8 cellular contexts compared by ENCODE assay signal in the genomic region with DNA sequence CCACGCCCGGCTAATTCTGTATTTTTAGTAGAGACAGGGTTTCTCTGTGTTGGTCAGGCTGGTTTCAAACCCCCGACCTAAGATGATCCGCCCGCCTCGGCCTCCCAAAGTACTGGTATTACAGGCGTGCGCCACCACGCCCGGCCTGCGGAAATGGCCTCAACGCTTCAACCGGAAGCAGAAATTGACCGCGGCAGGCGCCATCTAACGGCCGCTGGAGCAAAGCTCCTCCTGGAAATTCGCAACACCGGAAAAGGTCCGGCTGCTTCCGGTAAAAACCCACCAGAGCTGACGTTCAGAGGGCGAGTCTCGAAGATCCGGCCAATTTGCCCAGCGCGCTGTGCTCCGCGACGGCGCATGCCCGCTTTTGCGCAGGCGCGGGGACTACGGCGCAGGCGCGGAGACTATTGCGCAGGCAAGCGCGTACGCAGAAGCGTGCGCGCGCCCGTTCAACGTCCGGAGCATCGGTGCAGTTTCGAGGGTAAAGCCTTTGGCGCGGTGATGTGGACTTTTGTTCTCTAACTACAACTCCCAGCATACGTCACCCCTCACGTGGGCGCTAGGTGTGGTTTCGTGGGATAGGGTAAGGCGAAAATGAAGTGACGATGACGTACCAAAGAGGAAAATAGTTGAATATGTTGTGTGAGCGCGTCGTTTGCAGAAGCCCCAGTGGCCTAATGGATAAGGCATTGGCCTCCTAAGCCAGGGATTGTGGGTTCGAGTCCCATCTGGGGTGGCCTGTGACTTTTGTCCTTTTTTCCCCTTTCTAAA. TPM values are rescaled to one million over a fixed set of nuclear protein-coding genes. Genes with fewer than 3 reads are reported as not detected.
DNase-seq lines count a peak whose midpoint lies in the region; ATAC-seq, FAIRE-seq and TF ChIP-seq lines count a peak whose summit lies in the region.

No MANE protein-coding gene starts in this region.

- H3K4me1 Mint-ChIP-seq in activated T-helper 2 cell treated with anti-CD3 and anti-CD28 coated beads, Interferon-gamma antibody, Interleukin-2, Interleukin-4, amounts not matched to agents 10 μg/mL and 5 μg/mL and 100 μg/mL, durations not matched to agents 14 hours and 24 hours and 36 hours (ENCODE audit: low read depth) = peaks cover 21% of the 10 kb centered on the region
- H3K4me1 Mint-ChIP-seq in naive thymus-derived CD8-positive, alpha-beta T cell = peaks cover 23 to 43% (median 41%) of the 10 kb centered on the region in 4 donors
- H3K4me1 Mint-ChIP-seq in stimulated activated naive B cell treated with anti-CD40 and anti-IgM and Interleukin-4, amounts not matched to agents 10 μg/mL and 1 μg/mL and 100 μg/mL, for 72 hours = peaks cover 17 to 30% of the 10 kb centered on the region in 2 donors

- H3K27ac Mint-ChIP-seq in activated T-helper 2 cell treated with anti-CD3 and anti-CD28 coated beads, Interferon-gamma antibody, Interleukin-2, Interleukin-4, amounts not matched to agents 10 μg/mL and 5 μg/mL and 100 μg/mL, durations not matched to agents 14 hours and 24 hours and 36 hours = peak overlapping the region; percentile 100
- H3K27ac Mint-ChIP-seq in naive thymus-derived CD8-positive, alpha-beta T cell = peak overlapping the region; percentile 98 to 100 (median 100)
- H3K27ac Mint-ChIP-seq in stimulated activated naive B cell treated with anti-CD40 and anti-IgM and Interleukin-4, amounts not matched to agents 10 μg/mL and 1 μg/mL and 100 μg/mL, for 72 hours = peak overlapping the region; percentile 98

- peak; percentile 52 for FAIRE-seq in H54 (lab: Jason Lieb, UNC)

- peak; percentile 50 for TF ChIP-seq CTCF in LNCaP clone FGC (IDR thresholded peaks at IDR 0.05; ENCODE audit: control insufficient read depth, extremely low read depth, insufficient read depth)
- peak; percentile 75 for TF ChIP-seq CTCF in fibroblast of mammary gland (conservative IDR thresholded peaks at IDR 0.05; ENCODE audit: control insufficient read depth, insufficient read depth, low read depth, low read length)

- intact Hi-C loops in activated T-helper 2 cell treated with anti-CD3 and anti-CD28 coated beads, Interferon-gamma antibody, Interleukin-2, Interleukin-4, amounts not matched to agents 10 μg/mL and 5 μg/mL and 100 μg/mL, durations not matched to agents 14 hours and 24 hours and 36 hours (cut with micrococcal nuclease) = loop anchor here (1.0 to 5.0 kb wide), 5 partner anchors 109 to 463 kb away; a partner anchor contains a TSS

- peak overlapping the region; percentile 62 for H3K4me3 ChIP-seq in LNCaP clone FGC (ENCODE audit: low read depth, low read length)
- peak overlapping the region; percentile 94 for H3K4me3 ChIP-seq in fibroblast of mammary gland (ENCODE audit: control insufficient read depth, low read depth, low read length)

- peak overlapping the region; percentile 97 for H3K4me3 Mint-ChIP-seq in activated T-helper 2 cell treated with anti-CD3 and anti-CD28 coated beads, Interferon-gamma antibody, Interleukin-2, Interleukin-4, amounts not matched to agents 10 μg/mL and 5 μg/mL and 100 μg/mL, durations not matched to agents 14 hours and 24 hours and 36 hours (ENCODE audit: low read depth)
- peak overlapping the region; percentile 93 to 100 (median 99) for H3K4me3 Mint-ChIP-seq in naive thymus-derived CD8-positive, alpha-beta T cell
- peak overlapping the region; percentile 94 to 96 for H3K4me3 Mint-ChIP-seq in stimulated activated naive B cell treated with anti-CD40 and anti-IgM and Interleukin-4, amounts not matched to agents 10 μg/mL and 1 μg/mL and 100 μg/mL, for 72 hours

- DNase-seq in ELF-1 (ENCODE audit: low read depth, low spot score) (peak; percentile 100), H54 (ENCODE audit: insufficient read length, low spot score) (peak; percentile 68), LNCaP clone FGC (ENCODE audit: low read depth) (peak; percentile 99), RPMI8226 (peak; percentile 100), fibroblast of mammary gland (ENCODE audit: low read depth) (peak; percentile 99)
- peak; percentile 97 for DNase-seq in activated T-helper 2 cell treated with anti-CD3 and anti-CD28 coated beads, Interferon-gamma antibody, Interleukin-2, Interleukin-4, amounts not matched to agents 10 μg/mL and 5 μg/mL and 100 μg/mL, durations not matched to agents 14 hours and 24 hours and 36 hours (ENCODE audit: low spot score)
- peak; percentile 94 to 100 (median 98) for DNase-seq in naive thymus-derived CD8-positive, alpha-beta T cell
- peak; percentile 98 for DNase-seq in stimulated activated naive B cell treated with anti-CD40 and anti-IgM and Interleukin-4, amounts not matched to agents 10 μg/mL and 1 μg/mL and 100 μg/mL, for 72 hours

- peaks cover 14% of the 10 kb centered on the region for H3K36me3 Mint-ChIP-seq in activated T-helper 2 cell treated with anti-CD3 and anti-CD28 coated beads, Interferon-gamma antibody, Interleukin-2, Interleukin-4, amounts not matched to agents 10 μg/mL and 5 μg/mL and 100 μg/mL, durations not matched to agents 14 hours and 24 hours and 36 hours (ENCODE audit: low read depth)
- H3K36me3 Mint-ChIP-seq in naive thymus-derived CD8-positive, alpha-beta T cell = peaks cover 4 to 7% (median 5%) of the 10 kb centered on the region in 3 donors
- H3K36me3 Mint-ChIP-seq in stimulated activated naive B cell treated with anti-CD40 and anti-IgM and Interleukin-4, amounts not matched to agents 10 μg/mL and 1 μg/mL and 100 μg/mL, for 72 hours = peaks cover 19 to 33% of the 10 kb centered on the region in 2 donors

- H3K27me3 Mint-ChIP-seq in activated T-helper 2 cell treated with anti-CD3 and anti-CD28 coated beads, Interferon-gamma antibody, Interleukin-2, Interleukin-4, amounts not matched to agents 10 μg/mL and 5 μg/mL and 100 μg/mL, durations not matched to agents 14 hours and 24 hours and 36 hours (ENCODE audit: low read depth) = peaks cover 3% of the 10 kb centered on the region
- H3K27me3 Mint-ChIP-seq in naive thymus-derived CD8-positive, alpha-beta T cell = peaks cover 0 to 7% (median 0%) of the 10 kb centered on the region in 5 donors
- peaks cover 5 to 6% of the 10 kb centered on the region in 2 donors for H3K27me3 Mint-ChIP-seq in stimulated activated naive B cell treated with anti-CD40 and anti-IgM and Interleukin-4, amounts not matched to agents 10 μg/mL and 1 μg/mL and 100 μg/mL, for 72 hours

- peak; percentile 81 to 86 for ATAC-seq in naive thymus-derived CD8-positive, alpha-beta T cell
- ATAC-seq in stimulated activated naive B cell treated with anti-CD40 and anti-IgM and Interleukin-4, amounts not matched to agents 10 μg/mL and 1 μg/mL and 100 μg/mL, for 72 hours (replicated peaks) = peak; percentile 82 to 84

- peaks cover 7% of the 10 kb centered on the region for H3K9me3 Mint-ChIP-seq in activated T-helper 2 cell treated with anti-CD3 and anti-CD28 coated beads, Interferon-gamma antibody, Interleukin-2, Interleukin-4, amounts not matched to agents 10 μg/mL and 5 μg/mL and 100 μg/mL, durations not matched to agents 14 hours and 24 hours and 36 hours
- H3K9me3 Mint-ChIP-seq in naive thymus-derived CD8-positive, alpha-beta T cell = peaks cover 0 to 17% (median 4%) of the 10 kb centered on the region in 9 donors
- peaks cover 6 to 10% of the 10 kb centered on the region in 2 donors for H3K9me3 Mint-ChIP-seq in stimulated activated naive B cell treated with anti-CD40 and anti-IgM and Interleukin-4, amounts not matched to agents 10 μg/mL and 1 μg/mL and 100 μg/mL, for 72 hours

- TF ChIP-seq POLR2A in H54 (IDR thresholded peaks at IDR 0.05; ENCODE audit: low read depth, low read length) = 0 out of 2 replicates have a peak, but pooled peaks have one; percentile 25

- POLR2A ChIA-PET in naive thymus-derived CD8-positive, alpha-beta T cell (lab: Charles Lee) = interaction anchor here (0.7 to 4.1 kb wide), 13 partner anchors 9 to 1138 kb away, joined by 3 to 78 read pairs (median 4); a partner anchor contains a TSS

RNA-seq across cellular contexts. Expression of a gene that starts 0.9 kb away (rescaled TPM):
- total RNA-seq in activated T-helper 2 cell treated with anti-CD3 and anti-CD28 coated beads, Interferon-gamma antibody, Interleukin-2, Interleukin-4, amounts not matched to agents 10 μg/mL and 5 μg/mL and 100 μg/mL, durations not matched to agents 14 hours and 24 hours and 36 hours = 7.2 and 7.5 TPM in 2 replicates
- 10 to 100 TPM; 11.5 to 12.0 TPM for total RNA-seq in naive thymus-derived CD8-positive, alpha-beta T cell
- polyA plus RNA-seq in naive thymus-derived CD8-positive, alpha-beta T cell = 10 to 100 TPM; 45.3 to 62.1 (median 53.6) TPM

RNA-seq across cellular contexts. Expression of a gene that starts 19.5 kb away (rescaled TPM):
- 150 and 151 TPM in 2 replicates for total RNA-seq in activated T-helper 2 cell treated with anti-CD3 and anti-CD28 coated beads, Interferon-gamma antibody, Interleukin-2, Interleukin-4, amounts not matched to agents 10 μg/mL and 5 μg/mL and 100 μg/mL, durations not matched to agents 14 hours and 24 hours and 36 hours
- total RNA-seq in naive thymus-derived CD8-positive, alpha-beta T cell = 100 to 1,000 TPM; 139 to 147 TPM
- polyA plus RNA-seq in naive thymus-derived CD8-positive, alpha-beta T cell = 10 to 100 TPM; 51.6 to 80.6 (median 55.2) TPM

Comparison
In these comparisons a context has a peak if more than half of its experiments do, and no peak if none do; other contexts are left out.
1. Peak in every context shown above with its lines: DNase-seq, ATAC-seq and H3K4me3 ChIP-seq.